In the genomic region with DNA sequence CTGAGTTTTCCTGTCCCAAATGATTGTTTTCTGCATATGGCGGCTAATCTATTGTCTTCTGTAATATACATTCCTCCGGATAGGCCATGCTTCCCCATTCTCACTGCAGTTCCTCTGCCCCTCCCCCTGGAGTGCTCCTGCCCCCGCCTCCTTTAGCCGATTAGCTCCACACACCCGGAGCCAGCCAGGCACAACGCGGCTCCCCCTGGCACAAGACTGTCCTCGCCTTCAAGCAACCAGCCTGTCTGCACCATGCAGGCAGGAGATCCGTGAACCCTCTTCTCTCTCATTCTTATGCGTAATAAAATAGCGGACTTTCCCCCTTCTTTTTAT, we compare ENCODE assay signal across 8 cellular contexts. TPM values are rescaled to one million over a fixed set of nuclear protein-coding genes. Genes with fewer than 3 reads are reported as not detected.
DNase-seq lines count a peak whose midpoint lies in the region; ATAC-seq and TF ChIP-seq lines count a peak whose summit lies in the region.

No MANE protein-coding gene starts in this region.

- H3K9ac ChIP-seq in PC-3 (ENCODE audit: low read length) = no peak overlapping the region

- H3K79me2 ChIP-seq in PC-3 (ENCODE audit: low read length) = no peaks in the 10 kb centered on the region

- H3K4me3 ChIP-seq in PC-3 (ENCODE audit: low read length) = peak overlapping the region; percentile 68

- no peaks in the 10 kb centered on the region for H4K20me1 ChIP-seq in PC-3 (ENCODE audit: low read length)

- no peak for TF ChIP-seq CTCF in PC-3 (conservative IDR thresholded peaks at IDR 0.05; ENCODE audit: low read depth, low read length)

- intact Hi-C loops in PC-3 (cut with micrococcal nuclease) = loop anchor here (2.0 to 5.0 kb wide), 2 partner anchors 42 to 78 kb away; a partner anchor contains a TSS

- CTCF ChIA-PET in PC-3 (lab: Charles Lee) = no interaction called here

- POLR2A ChIA-PET in PC-3 (lab: Charles Lee; ENCODE audit: unreplicated experiment) = no interaction called here

- BruUV-seq in PC-3 (replicated peaks; lab: Mats Ljungman, UMichigan) = no TSS peak

- no peaks in the 10 kb centered on the region for H3K9me3 ChIP-seq in PC-3 (ENCODE audit: low read length)

- H2AFZ ChIP-seq in PC-3 (ENCODE audit: low read length) = peak overlapping the region; percentile 67; the same call in 1 of the 2 replicates

- no peaks in the 10 kb centered on the region for H3F3A ChIP-seq in PC-3 (ENCODE audit: low read length, unreplicated experiment)

- ATAC-seq in PC-3 (peak; percentile 35), HG03439 (IDR thresholded peaks at IDR 0.05; ENCODE audit: unreplicated experiment) (no peak)

- H3K4me2 ChIP-seq in PC-3 (ENCODE audit: low read length) = peak overlapping the region; percentile 90

- DNase-seq in ACHN (peak; percentile 90), H4 (ENCODE audit: low spot score) (peak; percentile 41), PC-3 (peak; percentile 25), germinal center (ENCODE audit: low spot score) (peak; percentile 18), pons (ENCODE audit: low spot score) (peak; percentile 76), epidermal melanocyte (ENCODE audit: insufficient read length, low spot score) (no peak), COLO829 (ENCODE audit: low spot score) (no peak)

- H3K9me2 ChIP-seq in PC-3 (replicated peaks; ENCODE audit: low read length) = no peaks in the 10 kb centered on the region

- H3K36me3 ChIP-seq in PC-3 (ENCODE audit: low read depth, low read length) = no peaks in the 10 kb centered on the region

- H3K27me3 ChIP-seq in PC-3 (ENCODE audit: low read length) = no peaks in the 10 kb centered on the region

- peaks cover 31% of the 10 kb centered on the region for H3K4me1 ChIP-seq in PC-3 (ENCODE audit: insufficient read depth, low read length)

- H3K27ac ChIP-seq in PC-3 (ENCODE audit: low read length) = no peak overlapping the region

- in situ Hi-C loops in ACHN (cut with HindIII; ENCODE audit: low pct_ligation_motif_present, low pct_unique_long_range_greater_than_20kb, low sequenced_read_pairs) = no loop called here

RNA-seq across cellular contexts. Expression of a gene that starts 18.0 kb away (rescaled TPM):
- total RNA-seq in H4 (2014; rRNA removed; shearing (Covaris generic)) = 3.7 and 8.3 TPM in 2 replicates
- total RNA-seq in PC-3 (2014; rRNA removed) = 2.6 and 4.5 TPM in 2 replicates

Comparison
In these comparisons a context has a peak if more than half of its experiments do, and no peak if none do; other contexts are left out.
1. DNase-seq: peak in ACHN (single experiment), H4 (single experiment), PC-3 (single experiment), germinal center (single experiment) and pons (single experiment); none in epidermal melanocyte (single experiment) and COLO829 (single experiment).